Comparison of ENCODE assay signal across 9 cellular contexts in genomic region chr15:51499379-51499976, GRCh38.
A peak's percentile ranks its signal among the peaks of the same experiment; 100 is the strongest.
DNase-seq lines count a peak whose midpoint lies in the region; ATAC-seq, FAIRE-seq and TF ChIP-seq lines count a peak whose summit lies in the region.
"Had no signal": no experiment of that assay in that cellular context is flagged by ENCODE, and none has a peak within 500 bp of the region (broad histone marks: within the 10 kb centered on the region; RNA-seq: fewer than 3 reads in every experiment).

No MANE protein-coding gene starts in this region.

- H3K14ac ChIP-seq in H1 (ENCODE audit: insufficient read length): no peak overlapping the region

- no peak overlapping the region for H3K4ac ChIP-seq in H1 (replicated peaks; ENCODE audit: insufficient read length, low read depth, low read length)

- no peak overlapping the region for H3K9ac ChIP-seq in H1 (replicated peaks in 1 of 4; ENCODE audit: extremely low read depth in 1 of 4, low read depth in 3 of 4, low read length in 3 of 4)

- H3K4me2 ChIP-seq in H1 (ENCODE audit: insufficient read depth in 1 of 2, low read depth in 2 of 2, low read length in 2 of 2): no peak overlapping the region

- no peak for TF ChIP-seq EP300 in H1 (IDR thresholded peaks at IDR 0.05; ENCODE audit: borderline replicate concordance in 1 of 2, low read depth in 2 of 2, low read length in 2 of 2)

- H3K27ac ChIP-seq in cardiac muscle cell (no peak overlapping the region), H1 (ENCODE audit: low read depth, low read length) (no peak overlapping the region)

- H2BK15ac ChIP-seq in H1 (ENCODE audit: low read length): no peak overlapping the region

- CTCF ChIA-PET in H1 (lab: Charles Lee; ENCODE audit: partially characterized antibody): interaction anchor here (0.8 to 4.8 kb wide), 33 partner anchors 9 to 336 kb away, joined by 3 to 51 read pairs (median 4); no protein-coding TSS in a partner anchor

- 78% methylated on average over 5 of the region's 5 CpGs; no CpG with 5 or more reads in 1 of the 2 experiments for WGBS in H1 (ENCODE audit: extremely low coverage in 1 of 2, insufficient coverage in 1 of 2, insufficient read length in 1 of 2, insufficient replicate concordance in 2 of 2, low coverage in 1 of 2, low lambda C conversion rate in 2 of 2, missing lambda C conversion rate in 1 of 2), 2 experiments

- no peak overlapping the region for H2BK120ac ChIP-seq in H1 (replicated peaks; ENCODE audit: low read depth, low read length)

- no peak overlapping the region for H3K18ac ChIP-seq in H1 (ENCODE audit: extremely low read depth, low read length)

- H3K79me2 ChIP-seq in H1 (ENCODE audit: control insufficient read depth in 1 of 2, insufficient read depth in 2 of 2, low read length in 2 of 2): no peaks in the 10 kb centered on the region

- intact Hi-C loops in cardiac septum (cut with DNase I): no loop called here

- H4K5ac ChIP-seq in H1 (ENCODE audit: insufficient read length, low read depth, low read length): no peak overlapping the region

- DNase-seq in cardiac muscle cell (ENCODE audit: low read depth in 1 of 2, low spot score in 1 of 2): peak; percentile 1 to 67
- no peak for DNase-seq in cardiac septum (ENCODE audit: low spot score)
- DNase-seq in NCI-H226: peak; percentile 49
- DNase-seq in H1 (ENCODE audit: low read depth in 1 of 2, low spot score in 2 of 2): no peak
- DNase-seq in renal cortical epithelial cell (ENCODE audit: low read depth): peak; percentile 48
- DNase-seq in NCI-H2107 treated with DMSO at 0.1 percent for 48 hours (lab: John Stamatoyannopoulos, UW; ENCODE audit: unreplicated experiment): no peak
- no peak for DNase-seq in stimulated activated CD4-positive, alpha-beta T cell treated with anti-CD3 and anti-CD28 coated beads, Interleukin-15, amount 100 ng/mL, for 24 hours
- DNase-seq: activated T-cell treated with anti-CD3 and anti-CD28 coated beads, Interleukin-2, amount 50 U/mL, for 72 hours had no signal

- H4K91ac ChIP-seq in H1 (replicated peaks; ENCODE audit: insufficient read length, low read length): no peak overlapping the region

- ATAC-seq in GM18907 (IDR thresholded peaks at IDR 0.05; ENCODE audit: unreplicated experiment): no peak

- H2AK5ac ChIP-seq in H1 (ENCODE audit: low read depth, low read length): no peak overlapping the region

- peak; percentile 95 for FAIRE-seq in H1 (lab: Jason Lieb, UNC)

- TF ChIP-seq RAD21 in H1 (IDR thresholded peaks at IDR 0.05 in 1 of 2, conservative IDR thresholded peaks at IDR 0.05 in 1 of 2; ENCODE audit: low read depth in 2 of 2, low read length in 2 of 2): peak; percentile 81 to 83

- H3K4me1 ChIP-seq in cardiac muscle cell (ENCODE audit: low read depth): no peaks in the 10 kb centered on the region
- no peaks in the 10 kb centered on the region for H3K4me1 ChIP-seq in H1 (replicated peaks in 1 of 4; ENCODE audit: control insufficient read depth in 3 of 4, insufficient read depth in 4 of 4, low read length in 3 of 4)

- H2BK12ac ChIP-seq in H1 (ENCODE audit: low read depth, low read length): no peak overlapping the region

- no peaks in the 10 kb centered on the region for H4K20me1 ChIP-seq in H1 (replicated peaks in 1 of 2; ENCODE audit: control insufficient read depth in 1 of 2, insufficient read depth in 2 of 2, low read length in 2 of 2)

- no peak overlapping the region for H3K56ac ChIP-seq in H1 (replicated peaks; ENCODE audit: insufficient read length, low read depth, low read length)

- no peaks in the 10 kb centered on the region for H3K9me3 ChIP-seq in cardiac muscle cell (ENCODE audit: low read depth)
- no peaks in the 10 kb centered on the region for H3K9me3 ChIP-seq in H1 (ENCODE audit: insufficient read depth in 2 of 2, low read depth in 1 of 2, low read length in 1 of 2)

- H3K4me3 ChIP-seq in cardiac muscle cell (no peak overlapping the region), H1 (ENCODE audit: extremely low read depth in 1 of 4, insufficient read depth in 2 of 4, low read depth in 3 of 4, low read length in 4 of 4) (no peak overlapping the region)

- POLR2A ChIA-PET in H1 (lab: Charles Lee; ENCODE audit: partially characterized antibody): no interaction called here

- no peak overlapping the region for H2AFZ ChIP-seq in H1 (ENCODE audit: low read length)

- no peak overlapping the region for H2BK20ac ChIP-seq in H1 (ENCODE audit: low read length)

- peak; percentile 69 for TF ChIP-seq CTCF in cardiac muscle cell (IDR thresholded peaks at IDR 0.05; ENCODE audit: low read depth, low read length)
- peak in 2 of 3 experiments; percentile 63 to 85; a peak in 3 of 4 replicates for TF ChIP-seq CTCF in H1 (IDR thresholded peaks at IDR 0.05; ENCODE audit: control extremely low read depth in 1 of 3, insufficient read depth in 1 of 3, low read depth in 1 of 3, low read length in 3 of 3)

- H4K8ac ChIP-seq in H1 (ENCODE audit: extremely low read depth, insufficient read depth, low read length): no peak overlapping the region

- no peak overlapping the region for H3K23ac ChIP-seq in H1 (ENCODE audit: insufficient read length)

- H3K27me3 ChIP-seq in cardiac muscle cell (no peaks in the 10 kb centered on the region), H1 (replicated peaks in 1 of 4; ENCODE audit: control insufficient read depth in 3 of 4, extremely low read depth in 1 of 4, insufficient read depth in 3 of 4, low read length in 3 of 4) (no peaks in the 10 kb centered on the region)

- H2BK5ac ChIP-seq in H1 (ENCODE audit: low read depth, low read length): no peak overlapping the region

- H3K23me2 ChIP-seq in H1 (ENCODE audit: low read depth, low read length): no peaks in the 10 kb centered on the region

- no peak for TF ChIP-seq POLR2A in H1 (IDR thresholded peaks at IDR 0.05; ENCODE audit: control extremely low read depth in 1 of 2, low read depth in 2 of 2, low read length in 2 of 2)

- no peaks in the 10 kb centered on the region for H3K79me1 ChIP-seq in H1 (ENCODE audit: low read depth, low read length)

- H3K36me3 ChIP-seq in cardiac muscle cell: peaks cover 3% of the 10 kb centered on the region
- H3K36me3 ChIP-seq in H1 (ENCODE audit: control insufficient read depth in 2 of 4, insufficient read depth in 4 of 4, low read length in 3 of 4): no peaks in the 10 kb centered on the region

TF ChIP-seq in H1, 55 proteins besides CTCF, POLR2A, EP300 and RAD21:
- TF ChIP-seq JUND (IDR thresholded peaks at IDR 0.05; ENCODE audit: low read length) (no peak), SIN3A (conservative IDR thresholded peaks at IDR 0.05 in 1 of 2, IDR thresholded peaks at IDR 0.05 in 1 of 2; ENCODE audit: low read depth in 1 of 2, low read length in 2 of 2) (no peak), BCL11A (IDR thresholded peaks at IDR 0.05; ENCODE audit: low read depth in 2 of 2, low read length in 2 of 2) (no peak), CBX5 (IDR thresholded peaks at IDR 0.05; ENCODE audit: low read depth, low read length) (no peak), SIX5 (IDR thresholded peaks at IDR 0.05; ENCODE audit: low read depth, low read length) (no peak), ATF2 (IDR thresholded peaks at IDR 0.05; ENCODE audit: low read length) (no peak), KDM4A (IDR thresholded peaks at IDR 0.05; ENCODE audit: low read depth, low read length, severe bottlenecking) (no peak), TEAD4 (IDR thresholded peaks at IDR 0.05; ENCODE audit: low read depth, low read length) (no peak), GTF2F1 (IDR thresholded peaks at IDR 0.05; ENCODE audit: borderline replicate concordance, low read depth, low read length) (no peak), JUN (IDR thresholded peaks at IDR 0.05; ENCODE audit: low read depth, low read length) (no peak), SRF (IDR thresholded peaks at IDR 0.05; ENCODE audit: low read depth, low read length) (no peak), TAF7 (optimal IDR thresholded peaks at IDR 0.05; ENCODE audit: borderline replicate concordance, low read depth, low read length) (no peak), FOSL1 (IDR thresholded peaks at IDR 0.05; ENCODE audit: insufficient read depth, low read depth, low read length) (no peak), NANOG (IDR thresholded peaks at IDR 0.05; ENCODE audit: insufficient read depth, low read depth, low read length, poor library complexity, severe bottlenecking) (no peak), HDAC2 (IDR thresholded peaks at IDR 0.05; ENCODE audit: borderline replicate concordance in 1 of 2, low read depth in 2 of 2, low read length in 2 of 2) (no peak), BRCA1 (IDR thresholded peaks at IDR 0.05; ENCODE audit: low read depth, low read length) (no peak), SP1 (IDR thresholded peaks at IDR 0.05; ENCODE audit: low read depth, low read length) (no peak), SUZ12 (IDR thresholded peaks at IDR 0.05; ENCODE audit: low read length) (no peak), CEBPB (IDR thresholded peaks at IDR 0.05; ENCODE audit: low read depth, low read length) (no peak)

Comparison
In these comparisons a context has a peak if more than half of its experiments do, and no peak if none do; other contexts are left out.
1. DNase-seq: peak in cardiac muscle cell (2 of 2), NCI-H226 (single experiment) and renal cortical epithelial cell (single experiment); none in cardiac septum (single experiment), H1 (0 of 2), NCI-H2107 treated with DMSO at 0.1 percent for 48 hours (single experiment) and stimulated activated CD4-positive, alpha-beta T cell treated with anti-CD3 and anti-CD28 coated beads, Interleukin-15, amount 100 ng/mL, for 24 hours (single experiment).